Comparison of ENCODE assay signal across 17 cellular contexts in genomic region chr20:2699775-2700413, GRCh38. TPM values are rescaled to one million over a fixed set of nuclear protein-coding genes. Genes with fewer than 3 reads are reported as not detected.
DNase-seq lines count a peak whose midpoint lies in the region; FAIRE-seq and TF ChIP-seq lines count a peak whose summit lies in the region.
"Had no signal": no experiment of that assay in that cellular context is flagged by ENCODE, and none has a peak within 500 bp of the region (broad histone marks: within the 10 kb centered on the region; RNA-seq: fewer than 3 reads in every experiment).

No MANE protein-coding gene starts in this region.

- DNase-seq in activated CD4-positive, alpha-beta T cell treated with anti-CD3 and anti-CD28 coated beads, Interleukin-2, amount 10 ng/mL, durations not matched to agents 24 days and 14 days = peak; percentile 51
- no peak for DNase-seq in activated CD4-positive, alpha-beta T cell treated with anti-CD3 and anti-CD28 coated beads for 4 hours
- no peak for DNase-seq in H54 (ENCODE audit: insufficient read length, low spot score)
- DNase-seq in bronchial epithelial cell (ENCODE audit: low read depth) = no peak
- peak; percentile 7 for DNase-seq in mucosa of gallbladder (ENCODE audit: low spot score)
- DNase-seq in SKM-1 (lab: John Stamatoyannopoulos, UW; ENCODE audit: unreplicated experiment) = no peak
- DNase-seq in activated effector memory CD4-positive, alpha-beta T cell treated with anti-CD3 and anti-CD28 coated beads, Interleukin-2, amount 50 U/mL, for 16 hours = no peak
- no peak for DNase-seq in frontal cortex (ENCODE audit: low spot score in 2 of 2)
- DNase-seq: BE2C; CD4-positive, CD25-positive, alpha-beta regulatory T cell; COR-L47; HCEC 1CT; KBM-7; NCI-H1694 treated with DMSO at 0.1 percent for 48 hours; OCI-M1; SIG-M5 had no signal

- no peak overlapping the region for H3K4me3 ChIP-seq in bronchial epithelial cell (ENCODE audit: low read depth, low read length)

- peaks cover 2% of the 10 kb centered on the region for H3K4me1 Mint-ChIP-seq in activated CD4-positive, alpha-beta T cell treated with anti-CD3 and anti-CD28 coated beads, Interleukin-2, amount 10 ng/mL, durations not matched to agents 24 days and 14 days
- H3K4me1 Mint-ChIP-seq: CD4-positive, CD25-positive, alpha-beta regulatory T cell had no signal

- H3K9me3 Mint-ChIP-seq in activated CD4-positive, alpha-beta T cell treated with anti-CD3 and anti-CD28 coated beads, Interleukin-2, amount 10 ng/mL, durations not matched to agents 24 days and 14 days = no peaks in the 10 kb centered on the region

- no peak for TF ChIP-seq CTCF in bronchial epithelial cell (IDR thresholded peaks at IDR 0.05; ENCODE audit: insufficient read depth, low read length, severe bottlenecking)

- H3K36me3 ChIP-seq in bronchial epithelial cell (ENCODE audit: control insufficient read depth, insufficient read depth, low read length) = no peaks in the 10 kb centered on the region
- H3K36me3 ChIP-seq: BE2C had no signal

- FAIRE-seq in H54 (lab: Jason Lieb, UNC) = no peak
- peak; percentile 80 for FAIRE-seq in bronchial epithelial cell (lab: Jason Lieb, UNC)
- FAIRE-seq in frontal cortex (lab: Jason Lieb, UNC) = no peak
- FAIRE-seq: G401.6 had no signal

- no peaks in the 10 kb centered on the region for H3K36me3 Mint-ChIP-seq in activated CD4-positive, alpha-beta T cell treated with anti-CD3 and anti-CD28 coated beads, Interleukin-2, amount 10 ng/mL, durations not matched to agents 24 days and 14 days (ENCODE audit: low read depth)
- H3K36me3 Mint-ChIP-seq: CD4-positive, CD25-positive, alpha-beta regulatory T cell had no signal

- intact Hi-C loops in activated CD4-positive, alpha-beta T cell treated with anti-CD3 and anti-CD28 coated beads, Interleukin-2, amount 10 ng/mL, durations not matched to agents 24 days and 14 days (cut with micrococcal nuclease) = loop anchor here (10.0 kb wide), 1 partner anchor 285 kb away; no protein-coding TSS in a partner anchor

- H3K27ac Mint-ChIP-seq in activated CD4-positive, alpha-beta T cell treated with anti-CD3 and anti-CD28 coated beads, Interleukin-2, amount 10 ng/mL, durations not matched to agents 24 days and 14 days = no peak overlapping the region
- H3K27ac Mint-ChIP-seq: CD4-positive, CD25-positive, alpha-beta regulatory T cell had no signal

- H3K27me3 ChIP-seq in bronchial epithelial cell (ENCODE audit: control insufficient read depth, insufficient read depth, low read length) = peaks cover 19% of the 10 kb centered on the region
- H3K27me3 ChIP-seq: BE2C had no signal

- no peak overlapping the region for H3K4me3 Mint-ChIP-seq in activated CD4-positive, alpha-beta T cell treated with anti-CD3 and anti-CD28 coated beads, Interleukin-2, amount 10 ng/mL, durations not matched to agents 24 days and 14 days
- H3K4me3 Mint-ChIP-seq: CD4-positive, CD25-positive, alpha-beta regulatory T cell had no signal

- H3K27me3 Mint-ChIP-seq in activated CD4-positive, alpha-beta T cell treated with anti-CD3 and anti-CD28 coated beads, Interleukin-2, amount 10 ng/mL, durations not matched to agents 24 days and 14 days = peaks cover 18% of the 10 kb centered on the region

- TF ChIP-seq POLR2A in H54 (IDR thresholded peaks at IDR 0.05; ENCODE audit: low read depth, low read length) = 0 out of 2 replicates have a peak, but pooled peaks have one; percentile 6

RNA-seq across cellular contexts. Expression of gene EBF4, which starts 7.3 kb away (rescaled TPM):
- total RNA-seq in activated CD4-positive, alpha-beta T cell treated with anti-CD3 and anti-CD28 coated beads, Interleukin-2, amount 10 ng/mL, durations not matched to agents 24 days and 14 days = 7.3 and 7.6 TPM in 2 replicates
- total RNA-seq in bronchial epithelial cell (0.64 and 1.3 TPM in 2 replicates), mucosa of gallbladder (12.7 TPM), frontal cortex (11.8 TPM)

RNA-seq across cellular contexts. Expression of gene IDH3B, which starts 35.9 kb away (rescaled TPM):
- 121 and 127 TPM in 2 replicates for total RNA-seq in activated CD4-positive, alpha-beta T cell treated with anti-CD3 and anti-CD28 coated beads, Interleukin-2, amount 10 ng/mL, durations not matched to agents 24 days and 14 days
- total RNA-seq in bronchial epithelial cell (96.0 and 103 TPM in 2 replicates), mucosa of gallbladder (81.0 TPM), frontal cortex (76.2 TPM)

RNA-seq across cellular contexts. Expression of gene NOP56, which starts 47.5 kb away (rescaled TPM):
- 884 and 899 TPM in 2 replicates for total RNA-seq in activated CD4-positive, alpha-beta T cell treated with anti-CD3 and anti-CD28 coated beads, Interleukin-2, amount 10 ng/mL, durations not matched to agents 24 days and 14 days
- 166 and 288 TPM in 2 replicates for total RNA-seq in bronchial epithelial cell
- 82.9 TPM for total RNA-seq in mucosa of gallbladder
- 132 TPM for total RNA-seq in frontal cortex

Comparison
In these comparisons a context has a peak if more than half of its experiments do, and no peak if none do; other contexts are left out.
1. DNase-seq: peak in activated CD4-positive, alpha-beta T cell treated with anti-CD3 and anti-CD28 coated beads, Interleukin-2, amount 10 ng/mL, durations not matched to agents 24 days and 14 days (single experiment) and mucosa of gallbladder (single experiment); none in activated CD4-positive, alpha-beta T cell treated with anti-CD3 and anti-CD28 coated beads for 4 hours (0 of 2), H54 (single experiment), bronchial epithelial cell (single experiment), SKM-1 (single experiment), activated effector memory CD4-positive, alpha-beta T cell treated with anti-CD3 and anti-CD28 coated beads, Interleukin-2, amount 50 U/mL, for 16 hours (single experiment) and frontal cortex (0 of 2).